24 cellular contexts compared by ENCODE assay signal in genomic region chr5:170080217-170080616, GRCh38. TPM values are rescaled to one million over a fixed set of nuclear protein-coding genes. Genes with fewer than 3 reads are reported as not detected.
"Had no signal": no experiment of that assay in that cellular context is flagged by ENCODE, and none has a peak within 500 bp of the region (broad histone marks: within the 10 kb centered on the region; RNA-seq: fewer than 3 reads in every experiment).

No MANE protein-coding gene starts in this region.

- H3K9ac ChIP-seq: KMS-11, SK-N-SH had no signal

- H3K4me1 Mint-ChIP-seq: IgD-negative memory B cell had no signal

- DNase-seq: Kasumi-1, MM.1S, NCI-H1092 treated with DMSO at 0.1 percent for 48 hours, NCI-H1436, NCI-H187, NCI-H2029, NCI-H2081 treated with DMSO at 0.1 percent for 48 hours, NCI-H2171, NCI-H226, NCI-H446, NCI-H510A, NCI-H524 treated with DMSO at 0.1 percent for 48 hours, NCI-H69, NCI-H774, RPMI8226, SHP77, SK-N-SH had no signal

- H3K27me3 Mint-ChIP-seq: IgD-negative memory B cell had no signal

- H3K4me3 Mint-ChIP-seq: IgD-negative memory B cell had no signal

- H3K27ac ChIP-seq: KMS-11 had no signal

- ATAC-seq: HepG2, K562 had no signal

- H3K4me2 ChIP-seq: KMS-11, SK-N-SH had no signal

- H3K9me3 Mint-ChIP-seq: IgD-negative memory B cell had no signal

- H3K9me3 ChIP-seq: SK-N-SH had no signal

- H3K4me3 ChIP-seq: K562 had no signal

RNA-seq across cellular contexts. Expression of gene FOXI1, which starts 25.5 kb away (rescaled TPM):
- total RNA-seq: HepG2, HT1080, K562, M059J, SK-MEL-5 had no signal
- polyA plus RNA-seq: HepG2, IgD-negative memory B cell, K562, SK-N-SH had no signal
